19 cellular contexts compared by ENCODE assay signal in genomic region chr9:13690595-13690994, GRCh38.
"Had no signal": no experiment of that assay in that cellular context is flagged by ENCODE, and none has a peak within 500 bp of the region (broad histone marks: within the 10 kb centered on the region; RNA-seq: fewer than 3 reads in every experiment).

No MANE protein-coding gene starts in this region.

- H3K9me3 ChIP-seq: thyroid gland had no signal

- H3K27ac Mint-ChIP-seq: activated CD4-positive, alpha-beta memory T cell treated with anti-CD3 and anti-CD28 coated beads for 36 hours; activated naive CD8-positive, alpha-beta T cell treated with anti-CD3 and anti-CD28 coated beads, Interleukin-2, amount 10 ng/mL, durations not matched to agents 7 days and 5 days; activated T-helper 17 cell treated with anti-CD3 and anti-CD28 coated beads, Interleukin-2, amount 50 U/mL, for 72 hours had no signal

- H3K36me3 Mint-ChIP-seq: activated CD4-positive, alpha-beta memory T cell treated with anti-CD3 and anti-CD28 coated beads for 36 hours; activated naive CD8-positive, alpha-beta T cell treated with anti-CD3 and anti-CD28 coated beads, Interleukin-2, amount 10 ng/mL, durations not matched to agents 7 days and 5 days had no signal

- H3K36me3 ChIP-seq: left lung, thyroid gland, WERI-Rb-1 had no signal

- H3K27me3 ChIP-seq: left lung, thyroid gland had no signal

- H3K27ac ChIP-seq: coronary artery, left lung, thyroid gland, WERI-Rb-1 had no signal

- H3K4me1 Mint-ChIP-seq: activated naive CD8-positive, alpha-beta T cell treated with anti-CD3 and anti-CD28 coated beads, Interleukin-2, amount 10 ng/mL, durations not matched to agents 7 days and 5 days; activated T-helper 17 cell treated with anti-CD3 and anti-CD28 coated beads, Interleukin-2, amount 50 U/mL, for 72 hours had no signal

- H3K4me3 Mint-ChIP-seq: activated CD4-positive, alpha-beta memory T cell treated with anti-CD3 and anti-CD28 coated beads for 36 hours; activated naive CD8-positive, alpha-beta T cell treated with anti-CD3 and anti-CD28 coated beads, Interleukin-2, amount 10 ng/mL, durations not matched to agents 7 days and 5 days; activated T-helper 17 cell treated with anti-CD3 and anti-CD28 coated beads, Interleukin-2, amount 50 U/mL, for 72 hours; nephron had no signal

- H3K27me3 Mint-ChIP-seq: activated CD4-positive, alpha-beta memory T cell treated with anti-CD3 and anti-CD28 coated beads for 36 hours; activated naive CD8-positive, alpha-beta T cell treated with anti-CD3 and anti-CD28 coated beads, Interleukin-2, amount 10 ng/mL, durations not matched to agents 7 days and 5 days; activated T-helper 17 cell treated with anti-CD3 and anti-CD28 coated beads, Interleukin-2, amount 50 U/mL, for 72 hours had no signal

- H3K4me3 ChIP-seq: coronary artery, left lung, thyroid gland had no signal

- H3K4me1 ChIP-seq: left lung had no signal

- ATAC-seq: activated T-helper 17 cell treated with anti-CD3 and anti-CD28 coated beads, Interleukin-2, amount 50 U/mL, for 72 hours; left lung had no signal

- H3K9me3 Mint-ChIP-seq: activated naive CD8-positive, alpha-beta T cell treated with anti-CD3 and anti-CD28 coated beads, Interleukin-2, amount 10 ng/mL, durations not matched to agents 7 days and 5 days had no signal

- DNase-seq: activated CD4-positive, alpha-beta memory T cell treated with anti-CD3 and anti-CD28 coated beads for 36 hours; activated CD4-positive, alpha-beta T cell treated with anti-CD3 and anti-CD28 coated beads for 1 hour; activated naive CD4-positive, alpha-beta T cell; activated naive CD8-positive, alpha-beta T cell treated with anti-CD3 and anti-CD28 coated beads, Interleukin-2, amount 10 ng/mL, durations not matched to agents 7 days and 5 days; anterior cingulate cortex; glutamatergic neuron; hippocampal formation; kidney; left lung; midbrain; nucleus accumbens; retina; stimulated activated CD8-positive, alpha-beta memory T cell treated with anti-CD3 and anti-CD28 coated beads, Interleukin-4, amount 100 ng/mL, for 48 hours; stimulated activated naive CD4-positive, alpha-beta T cell; thyroid gland; WERI-Rb-1 had no signal
